In genomic region chr16:87959391-87959968, GRCh38 we compare ENCODE assay signal across 1 cellular context.
TF ChIP-seq lines count a peak whose summit lies in the region.

No MANE protein-coding gene starts in this region.

TF ChIP-seq in HepG2, 621 proteins besides CTCF, POLR2A, EP300 and RAD21 (continued from another document):
- TF ChIP-seq, protein P1, sequence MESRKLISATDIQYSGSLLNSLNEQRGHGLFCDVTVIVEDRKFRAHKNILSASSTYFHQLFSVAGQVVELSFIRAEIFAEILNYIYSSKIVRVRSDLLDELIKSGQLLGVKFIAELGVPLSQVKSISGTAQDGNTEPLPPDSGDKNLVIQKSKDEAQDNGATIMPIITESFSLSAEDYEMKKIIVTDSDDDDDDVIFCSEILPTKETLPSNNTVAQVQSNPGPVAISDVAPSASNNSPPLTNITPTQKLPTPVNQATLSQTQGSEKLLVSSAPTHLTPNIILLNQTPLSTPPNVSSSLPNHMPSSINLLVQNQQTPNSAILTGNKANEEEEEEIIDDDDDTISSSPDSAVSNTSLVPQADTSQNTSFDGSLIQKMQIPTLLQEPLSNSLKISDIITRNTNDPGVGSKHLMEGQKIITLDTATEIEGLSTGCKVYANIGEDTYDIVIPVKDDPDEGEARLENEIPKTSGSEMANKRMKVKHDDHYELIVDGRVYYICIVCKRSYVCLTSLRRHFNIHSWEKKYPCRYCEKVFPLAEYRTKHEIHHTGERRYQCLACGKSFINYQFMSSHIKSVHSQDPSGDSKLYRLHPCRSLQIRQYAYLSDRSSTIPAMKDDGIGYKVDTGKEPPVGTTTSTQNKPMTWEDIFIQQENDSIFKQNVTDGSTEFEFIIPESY (CRISPR knock-in tag; IDR thresholded peaks at IDR 0.05): peak; percentile 65; the same call in 1 of the 2 replicates
